Comparison of ENCODE assay signal across 12 cellular contexts in genomic region chrX:145825896-145826295, GRCh38. TPM values are rescaled to one million over a fixed set of nuclear protein-coding genes. Genes with fewer than 3 reads are reported as not detected.
A peak's percentile ranks its signal among the peaks of the same experiment; 100 is the strongest.
DNase-seq lines count a peak whose midpoint lies in the region; ATAC-seq, FAIRE-seq and TF ChIP-seq lines count a peak whose summit lies in the region.
"Had no signal": no experiment of that assay in that cellular context is flagged by ENCODE, and none has a peak within 500 bp of the region (broad histone marks: within the 10 kb centered on the region; RNA-seq: fewer than 3 reads in every experiment).

No MANE protein-coding gene starts in this region.

- H3K27me3 ChIP-seq in liver (ENCODE audit: control insufficient read depth in 4 of 4, insufficient read depth in 4 of 4, low read length in 3 of 4) (no peaks in the 10 kb centered on the region), HepG2 (ENCODE audit: control insufficient read depth in 1 of 2, insufficient read depth in 2 of 2, low read length in 2 of 2) (no peaks in the 10 kb centered on the region)

- no peak overlapping the region for H2AFZ ChIP-seq in HepG2 (ENCODE audit: low read length)

- ATAC-seq in HepG2 (no peak), HG02571 (IDR thresholded peaks at IDR 0.05; ENCODE audit: unreplicated experiment) (no peak)
- no peak for ATAC-seq in activated naive CD8-positive, alpha-beta T cell treated with anti-CD3 and anti-CD28 coated beads, Interleukin-2, amount 50 U/mL, for 24 hours
- ATAC-seq: naive thymus-derived CD8-positive, alpha-beta T cell had no signal

- H3K9me3 ChIP-seq in liver (ENCODE audit: control insufficient read depth in 4 of 4, low read length in 3 of 4) = no peaks in the 10 kb centered on the region
- H3K9me3 ChIP-seq in HepG2 (ENCODE audit: low read length) = no peaks in the 10 kb centered on the region
- H3K9me3 ChIP-seq: Caco-2, transverse colon had no signal

- in situ Hi-C loops in HepG2 (cut with HindIII; ENCODE audit: extremely low pct_ligation_motif_present, low pct_unique_long_range_greater_than_20kb) = no loop called here

- H3K4me2 ChIP-seq in HepG2 (ENCODE audit: low read depth, low read length) = no peak overlapping the region

- no peak for FAIRE-seq in HepG2 (lab: Jason Lieb, UNC)

- no peaks in the 10 kb centered on the region for H3K79me2 ChIP-seq in HepG2 (ENCODE audit: insufficient read depth, low read length)

- no peaks in the 10 kb centered on the region for H3K36me3 Mint-ChIP-seq in activated naive CD8-positive, alpha-beta T cell treated with anti-CD3 and anti-CD28 coated beads, Interleukin-2, amount 50 U/mL, for 24 hours (ENCODE audit: low read depth)
- H3K36me3 Mint-ChIP-seq: naive thymus-derived CD8-positive, alpha-beta T cell had no signal

- H3K4me3 Mint-ChIP-seq in activated naive CD8-positive, alpha-beta T cell treated with anti-CD3 and anti-CD28 coated beads, Interleukin-2, amount 50 U/mL, for 24 hours = no peak overlapping the region
- H3K4me3 Mint-ChIP-seq: naive thymus-derived CD8-positive, alpha-beta T cell had no signal

- CTCF ChIA-PET in HepG2 (lab: Yijun Ruan, JAX; ENCODE audit: low intra/inter-chr PET ratio, low total read pairs) = no interaction called here

- no peak for DNase-seq in HepG2 (ENCODE audit: low spot score)
- DNase-seq in RKO (ENCODE audit: low spot score) = peak; percentile 34
- DNase-seq in foreskin melanocyte = peak; percentile 22
- DNase-seq in activated CD4-positive, alpha-beta T cell treated with anti-CD3 and anti-CD28 coated beads for 1 hour = no peak
- DNase-seq in activated naive CD8-positive, alpha-beta T cell treated with anti-CD3 and anti-CD28 coated beads, Interleukin-2, amount 50 U/mL, for 24 hours = no peak
- DNase-seq in glomerular visceral epithelial cell (ENCODE audit: extremely low spot score) = no peak
- DNase-seq: naive thymus-derived CD8-positive, alpha-beta T cell; stimulated activated CD4-positive, alpha-beta T cell treated with anti-CD3 and anti-CD28 coated beads, Interleukin-4, amount 100 ng/mL, for 4 hours; transverse colon had no signal

- TF ChIP-seq POLR2A in HepG2 (IDR thresholded peaks at IDR 0.05; ENCODE audit: insufficient read depth in 1 of 2, low read depth in 2 of 2, low read length in 2 of 2) = no peak

- H3K4me3 ChIP-seq in liver (ENCODE audit: low read depth in 1 of 3, low read length in 3 of 3) (no peak overlapping the region), HepG2 (replicated peaks in 1 of 3; ENCODE audit: insufficient read depth in 1 of 3, low read depth in 2 of 3, low read length in 3 of 3) (no peak overlapping the region)
- H3K4me3 ChIP-seq: transverse colon had no signal

- no peaks in the 10 kb centered on the region for H3K36me3 ChIP-seq in liver (ENCODE audit: control insufficient read depth in 4 of 4, insufficient read depth in 3 of 4, low read depth in 1 of 4, low read length in 3 of 4)
- H3K36me3 ChIP-seq in HepG2 (replicated peaks in 1 of 2; ENCODE audit: control insufficient read depth in 1 of 2, insufficient read depth in 2 of 2, low read length in 2 of 2) = no peaks in the 10 kb centered on the region
- H3K36me3 ChIP-seq: transverse colon had no signal

- H3K27ac Mint-ChIP-seq in activated naive CD8-positive, alpha-beta T cell treated with anti-CD3 and anti-CD28 coated beads, Interleukin-2, amount 50 U/mL, for 24 hours = no peak overlapping the region
- H3K27ac Mint-ChIP-seq: naive thymus-derived CD8-positive, alpha-beta T cell had no signal

- WGBS in liver = 6% methylated on average over 4 of the region's 4 CpGs
- 1% methylated on average over 4 of the region's 4 CpGs for WGBS in HepG2 (ENCODE audit: low lambda C conversion rate)

- H4K20me1 ChIP-seq in HepG2 (ENCODE audit: insufficient read depth, low read length) = no peaks in the 10 kb centered on the region

- H3K4me1 Mint-ChIP-seq in activated naive CD8-positive, alpha-beta T cell treated with anti-CD3 and anti-CD28 coated beads, Interleukin-2, amount 50 U/mL, for 24 hours = no peaks in the 10 kb centered on the region
- H3K4me1 Mint-ChIP-seq: naive thymus-derived CD8-positive, alpha-beta T cell had no signal

- peaks cover 7% of the 10 kb centered on the region for H3K27me3 Mint-ChIP-seq in activated naive CD8-positive, alpha-beta T cell treated with anti-CD3 and anti-CD28 coated beads, Interleukin-2, amount 50 U/mL, for 24 hours

- POLR2A ChIA-PET in HepG2 (lab: Yijun Ruan, JAX) = no interaction called here

- no peaks in the 10 kb centered on the region for H3K9me3 Mint-ChIP-seq in activated naive CD8-positive, alpha-beta T cell treated with anti-CD3 and anti-CD28 coated beads, Interleukin-2, amount 50 U/mL, for 24 hours

- no peak overlapping the region for H3K9ac ChIP-seq in liver (ENCODE audit: low read depth in 1 of 2, low read length in 2 of 2)
- no peak overlapping the region for H3K9ac ChIP-seq in HepG2 (ENCODE audit: insufficient read depth, low read depth, low read length)

- no TSS peak for BruUV-seq in HepG2 (replicated peaks; lab: Mats Ljungman, UMichigan)

- intact Hi-C loops in HepG2 (cut with micrococcal nuclease; ENCODE audit: unreplicated experiment) = loop anchor here (5.0 kb wide), 1 partner anchor 1976 kb away; no protein-coding TSS in a partner anchor

- TF ChIP-seq CTCF in liver (IDR thresholded peaks at IDR 0.05; ENCODE audit: low read depth, low read length, missing input control) = peak; percentile 30
- no peak; the same call in 1 of the 2 replicates for TF ChIP-seq CTCF in HepG2 (CRISPR knock-in tag; IDR thresholded peaks at IDR 0.05)

- TF ChIP-seq RAD21 in liver (IDR thresholded peaks at IDR 0.05) (peak; percentile 68 to 74), HepG2 (CRISPR knock-in tag; IDR thresholded peaks at IDR 0.05) (no peak)

- H3K4me1 ChIP-seq in liver (ENCODE audit: control insufficient read depth in 4 of 4, insufficient read depth in 4 of 4, low read length in 3 of 4) (no peaks in the 10 kb centered on the region), HepG2 (ENCODE audit: insufficient read depth, low read length) (no peaks in the 10 kb centered on the region)
- H3K4me1 ChIP-seq: Caco-2, transverse colon had no signal

- TF ChIP-seq EP300 in HepG2 (IDR thresholded peaks at IDR 0.05; ENCODE audit: low read depth in 2 of 2, low read length in 2 of 2) (no peak), HepG2 (CRISPR knock-in tag; IDR thresholded peaks at IDR 0.05; ENCODE audit: borderline replicate concordance) (no peak)

- H3K27ac ChIP-seq in liver (ENCODE audit: low read depth in 1 of 2, low read length in 2 of 2) (no peak overlapping the region), HepG2 (ENCODE audit: extremely low read length, insufficient read depth, low read length) (no peak overlapping the region)
- H3K27ac ChIP-seq: transverse colon had no signal

TF ChIP-seq in liver, 16 proteins besides CTCF, POLR2A, EP300 and RAD21 (continues in another document):
- TF ChIP-seq MAX (IDR thresholded peaks at IDR 0.05) = no peak
- no peak for TF ChIP-seq HNF4A (conservative IDR thresholded peaks at IDR 0.05)
- no peak for TF ChIP-seq HNF4G (IDR thresholded peaks at IDR 0.05)
- TF ChIP-seq EGR1 (IDR thresholded peaks at IDR 0.05; ENCODE audit: low read depth in 2 of 2) = no peak
- no peak for TF ChIP-seq GABPA (IDR thresholded peaks at IDR 0.05 in 1 of 2, conservative IDR thresholded peaks at IDR 0.05 in 1 of 2)
- TF ChIP-seq FOXA2 (IDR thresholded peaks at IDR 0.05) = no peak
- no peak for TF ChIP-seq TAF1 (conservative IDR thresholded peaks at IDR 0.05)

TF ChIP-seq in HepG2, 621 proteins besides CTCF, POLR2A, EP300 and RAD21:
- TF ChIP-seq ZNF619 (CRISPR knock-in tag; IDR thresholded peaks at IDR 0.05) (no peak), AGO1 (IDR thresholded peaks at IDR 0.05; ENCODE audit: low read depth, low read length, poor library complexity, severe bottlenecking) (no peak), HMG20A (CRISPR knock-in tag; IDR thresholded peaks at IDR 0.05; ENCODE audit: borderline replicate concordance) (no peak), ONECUT2 (CRISPR knock-in tag; IDR thresholded peaks at IDR 0.05) (no peak), ZIK1 (CRISPR knock-in tag; IDR thresholded peaks at IDR 0.05; ENCODE audit: borderline replicate concordance, low read depth) (no peak), ZNF260 (CRISPR knock-in tag; IDR thresholded peaks at IDR 0.05; ENCODE audit: borderline replicate concordance, low read depth) (no peak), ZNF282 (IDR thresholded peaks at IDR 0.05; ENCODE audit: partially characterized antibody) (no peak), SNAI1 (CRISPR knock-in tag; IDR thresholded peaks at IDR 0.05; ENCODE audit: borderline replicate concordance) (no peak)

RNA-seq across cellular contexts. Expression of gene SLITRK2, which starts 8.3 kb away (rescaled TPM):
- total RNA-seq in liver (under 1 TPM in 1 of 2 donors, not detected in 1; 0.08 TPM), HepG2 (2016; rRNA removed; fragmentation: Illumina TruSeq; extraction: Trizol) (not detected in 2 replicates)
- polyA plus RNA-seq in liver (under 1 TPM in 1 of 2 donors, not detected in 1; 0.03 TPM), HepG2 (2011; rRNA removed) (not detected in 2 replicates)
- not detected in 2 replicates for total RNA-seq in HepG2 (2016; cell fraction: cytosol; rRNA removed; fragmentation: Illumina TruSeq; extraction: Trizol; ENCODE audit: low read depth)
- total RNA-seq in HepG2 (2016; cell fraction: insoluble cytoplasmic fraction; rRNA removed; fragmentation: Illumina TruSeq; extraction: Trizol) = not detected in 2 replicates
- not detected in 2 replicates for total RNA-seq in HepG2 (2016; cell fraction: membrane; rRNA removed; fragmentation: Illumina TruSeq; extraction: Trizol)
- not detected in 2 replicates for total RNA-seq in HepG2 (2016; cell fraction: nucleus; rRNA removed; fragmentation: Illumina TruSeq; extraction: Trizol)
- polyA plus RNA-seq in HepG2 (2011; cell fraction: cytosol; rRNA removed) = not detected in 2 replicates
- not detected in 2 replicates for polyA plus RNA-seq in HepG2 (2011; cell fraction: nucleus; rRNA removed)
- polyA plus RNA-seq in HepG2 (2012) = not detected in 2 replicates
- polyA plus RNA-seq in HepG2 (2016; cell fraction: cytosol; fragmentation: Illumina TruSeq; extraction: Trizol; ENCODE audit: low read depth) = not detected in 2 replicates
- not detected in 2 replicates for polyA plus RNA-seq in HepG2 (2016; cell fraction: insoluble cytoplasmic fraction; fragmentation: Illumina TruSeq; extraction: Trizol; ENCODE audit: low read depth)
- not detected in 2 replicates for polyA plus RNA-seq in HepG2 (2016; cell fraction: membrane; fragmentation: Illumina TruSeq; extraction: Trizol; ENCODE audit: low read depth)
- polyA plus RNA-seq in HepG2 (2016; cell fraction: nucleus; fragmentation: Illumina TruSeq; extraction: Trizol; ENCODE audit: insufficient read depth, low read depth) = not detected in 2 replicates
- not detected in 2 replicates for polyA minus RNA-seq in HepG2 (2011; rRNA and poly(A)+ RNA removed; ENCODE audit: low replicate concordance)
- not detected in 2 replicates for polyA minus RNA-seq in HepG2 (2011; cell fraction: cytosol; rRNA and poly(A)+ RNA removed)
- not detected in 2 replicates for polyA minus RNA-seq in HepG2 (2011; cell fraction: nucleus; rRNA and poly(A)+ RNA removed)
- total RNA-seq: Caco-2; naive thymus-derived CD8-positive, alpha-beta T cell had no signal
- polyA plus RNA-seq: naive thymus-derived CD8-positive, alpha-beta T cell had no signal

Comparison
In these comparisons a context has a peak if more than half of its experiments do, and no peak if none do; other contexts are left out.
1. DNase-seq: peak in RKO (single experiment) and foreskin melanocyte (single experiment); none in HepG2 (single experiment), activated CD4-positive, alpha-beta T cell treated with anti-CD3 and anti-CD28 coated beads for 1 hour (single experiment), activated naive CD8-positive, alpha-beta T cell treated with anti-CD3 and anti-CD28 coated beads, Interleukin-2, amount 50 U/mL, for 24 hours (single experiment) and glomerular visceral epithelial cell (single experiment).